In genomic region chrX:51891245-51891644, GRCh38 we compare ENCODE assay signal across 14 cellular contexts. TPM values are rescaled to one million over a fixed set of nuclear protein-coding genes. Genes with fewer than 3 reads are reported as not detected.
DNase-seq lines count a peak whose midpoint lies in the region; ATAC-seq lines count a peak whose summit lies in the region.
"Had no signal": no experiment of that assay in that cellular context is flagged by ENCODE, and none has a peak within 500 bp of the region (broad histone marks: within the 10 kb centered on the region; RNA-seq: fewer than 3 reads in every experiment).

No MANE protein-coding gene starts in this region.

- H3K4me3 Mint-ChIP-seq in activated naive CD4-positive, alpha-beta T cell treated with anti-CD3 and anti-CD28 coated beads for 36 hours: no peak overlapping the region
- H3K4me3 Mint-ChIP-seq in T-helper 17 cell (no peak overlapping the region), immature natural killer cell (no peak overlapping the region)
- H3K4me3 Mint-ChIP-seq in stimulated activated memory B cell treated with anti-CD40 and anti-IgM and Interleukin-4, amounts not matched to agents 10 μg/mL and 1 μg/mL and 100 μg/mL, for 72 hours: no peak overlapping the region

- no peaks in the 10 kb centered on the region for H3K27me3 Mint-ChIP-seq in activated naive CD4-positive, alpha-beta T cell treated with anti-CD3 and anti-CD28 coated beads for 36 hours (ENCODE audit: low read depth)
- no peaks in the 10 kb centered on the region for H3K27me3 Mint-ChIP-seq in T-helper 17 cell
- H3K27me3 Mint-ChIP-seq in immature natural killer cell (ENCODE audit: low read depth in 3 of 3): peaks cover 2 to 3% (median 2%) of the 10 kb centered on the region in 3 donors
- no peaks in the 10 kb centered on the region for H3K27me3 Mint-ChIP-seq in stimulated activated memory B cell treated with anti-CD40 and anti-IgM and Interleukin-4, amounts not matched to agents 10 μg/mL and 1 μg/mL and 100 μg/mL, for 72 hours

- CTCF ChIA-PET in activated naive CD4-positive, alpha-beta T cell treated with anti-CD3 and anti-CD28 coated beads for 36 hours (lab: Charles Lee): no interaction called here

- no peaks in the 10 kb centered on the region for H3K9me3 Mint-ChIP-seq in activated naive CD4-positive, alpha-beta T cell treated with anti-CD3 and anti-CD28 coated beads for 36 hours
- no peaks in the 10 kb centered on the region for H3K9me3 Mint-ChIP-seq in immature natural killer cell
- H3K9me3 Mint-ChIP-seq in stimulated activated memory B cell treated with anti-CD40 and anti-IgM and Interleukin-4, amounts not matched to agents 10 μg/mL and 1 μg/mL and 100 μg/mL, for 72 hours: no peaks in the 10 kb centered on the region

- H3K4me1 Mint-ChIP-seq in activated naive CD4-positive, alpha-beta T cell treated with anti-CD3 and anti-CD28 coated beads for 36 hours (ENCODE audit: low read depth): peaks cover 11% of the 10 kb centered on the region
- peaks cover 11% of the 10 kb centered on the region for H3K4me1 Mint-ChIP-seq in T-helper 17 cell
- H3K4me1 Mint-ChIP-seq in immature natural killer cell: peaks cover 21 to 26% of the 10 kb centered on the region in 2 donors
- H3K4me1 Mint-ChIP-seq in stimulated activated memory B cell treated with anti-CD40 and anti-IgM and Interleukin-4, amounts not matched to agents 10 μg/mL and 1 μg/mL and 100 μg/mL, for 72 hours: peaks cover 32% of the 10 kb centered on the region

- intact Hi-C loops in activated naive CD4-positive, alpha-beta T cell treated with anti-CD3 and anti-CD28 coated beads for 36 hours (cut with micrococcal nuclease): loop anchor here (10.0 kb wide), 2 partner anchors 396 to 1194 kb away; partner anchors contain the start of genes NUDT11 and TSPYL2

- ATAC-seq in T-helper 17 cell: no peak
- ATAC-seq in stimulated activated memory B cell treated with anti-CD40 and anti-IgM and Interleukin-4, amounts not matched to agents 10 μg/mL and 1 μg/mL and 100 μg/mL, for 72 hours: no peak
- no peak for ATAC-seq in GM21576 (IDR thresholded peaks at IDR 0.05; ENCODE audit: unreplicated experiment)
- no peak for ATAC-seq in GM18870 (IDR thresholded peaks at IDR 0.05; ENCODE audit: unreplicated experiment)
- ATAC-seq: esophagus mucosa, PC-3 had no signal

- DNase-seq in activated naive CD4-positive, alpha-beta T cell treated with anti-CD3 and anti-CD28 coated beads for 36 hours: no peak
- DNase-seq in activated naive CD4-positive, alpha-beta T cell treated with anti-CD3 and anti-CD28 coated beads, Interleukin-2, amount 50 U/mL, for 16 hours: no peak
- DNase-seq in T-helper 17 cell (no peak), immature natural killer cell (no peak), hypothalamus (lab: John Stamatoyannopoulos, UW) (no peak)
- DNase-seq: activated CD4-positive, alpha-beta T cell treated with anti-CD3 and anti-CD28 coated beads, Interleukin-2, amount 50 U/mL, for 48 hours; activated naive CD4-positive, alpha-beta T cell treated with Interleukin-2 at 50 U/mL for 16 hours; PC-3; T-helper 2 cell; thyroid gland had no signal

- H3K9me3 ChIP-seq in T-helper 17 cell (ENCODE audit: control insufficient read depth, low read length, poor library complexity, severe bottlenecking): no peaks in the 10 kb centered on the region
- H3K9me3 ChIP-seq: thyroid gland had no signal

- H3K36me3 Mint-ChIP-seq in activated naive CD4-positive, alpha-beta T cell treated with anti-CD3 and anti-CD28 coated beads for 36 hours (ENCODE audit: low read depth): no peaks in the 10 kb centered on the region
- no peaks in the 10 kb centered on the region for H3K36me3 Mint-ChIP-seq in T-helper 17 cell (ENCODE audit: low read depth)
- H3K36me3 Mint-ChIP-seq in immature natural killer cell: no peaks in the 10 kb centered on the region
- no peaks in the 10 kb centered on the region for H3K36me3 Mint-ChIP-seq in stimulated activated memory B cell treated with anti-CD40 and anti-IgM and Interleukin-4, amounts not matched to agents 10 μg/mL and 1 μg/mL and 100 μg/mL, for 72 hours

- H3K27ac Mint-ChIP-seq in activated naive CD4-positive, alpha-beta T cell treated with anti-CD3 and anti-CD28 coated beads for 36 hours: peak overlapping the region; percentile 30
- peak overlapping the region; percentile 67 for H3K27ac Mint-ChIP-seq in T-helper 17 cell
- peak overlapping the region in 4 of 6 donors; percentile 1 to 81 (median 23) for H3K27ac Mint-ChIP-seq in immature natural killer cell
- peak overlapping the region; percentile 39 for H3K27ac Mint-ChIP-seq in stimulated activated memory B cell treated with anti-CD40 and anti-IgM and Interleukin-4, amounts not matched to agents 10 μg/mL and 1 μg/mL and 100 μg/mL, for 72 hours

RNA-seq across cellular contexts. Expression of gene MAGED1, which starts 2.2 kb away (rescaled TPM):
- total RNA-seq in activated naive CD4-positive, alpha-beta T cell treated with anti-CD3 and anti-CD28 coated beads for 36 hours: 10 to 100 TPM; 33.0 to 34.6 TPM
- total RNA-seq in T-helper 17 cell: 10 to 100 TPM; 25.6 to 26.3 TPM
- 10 to 100 TPM; 23.3 to 56.0 (median 31.2) TPM for polyA plus RNA-seq in immature natural killer cell
